Comparison of ENCODE assay signal across 1 cellular context in the genomic region with DNA sequence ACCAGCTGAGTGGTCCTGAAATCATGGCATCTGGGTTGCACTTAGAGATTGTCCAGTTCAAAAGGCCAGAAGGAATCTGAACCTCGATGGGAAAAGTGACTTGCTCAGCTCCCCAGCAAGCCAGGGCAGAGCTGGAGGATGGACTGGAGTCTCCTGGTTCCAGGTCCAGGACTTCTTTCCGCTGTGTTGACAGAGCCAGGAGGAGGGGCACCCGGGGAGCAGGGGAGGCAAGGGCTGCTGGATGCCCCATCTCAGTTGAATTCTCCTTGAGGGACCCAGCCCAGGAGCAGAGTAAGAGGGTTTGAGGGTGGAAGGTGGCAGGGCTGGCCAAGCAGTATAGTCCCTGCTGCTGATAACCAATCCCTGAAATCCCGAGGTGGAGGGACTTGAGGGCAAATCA.
TF ChIP-seq lines count a peak whose summit lies in the region.

No MANE protein-coding gene starts in this region.

TF ChIP-seq in HepG2, 621 proteins besides CTCF, POLR2A, EP300 and RAD21:
- no peak for TF ChIP-seq ZNF10 (CRISPR knock-in tag; IDR thresholded peaks at IDR 0.05; ENCODE audit: borderline replicate concordance, low read depth)
- TF ChIP-seq, protein P1, sequence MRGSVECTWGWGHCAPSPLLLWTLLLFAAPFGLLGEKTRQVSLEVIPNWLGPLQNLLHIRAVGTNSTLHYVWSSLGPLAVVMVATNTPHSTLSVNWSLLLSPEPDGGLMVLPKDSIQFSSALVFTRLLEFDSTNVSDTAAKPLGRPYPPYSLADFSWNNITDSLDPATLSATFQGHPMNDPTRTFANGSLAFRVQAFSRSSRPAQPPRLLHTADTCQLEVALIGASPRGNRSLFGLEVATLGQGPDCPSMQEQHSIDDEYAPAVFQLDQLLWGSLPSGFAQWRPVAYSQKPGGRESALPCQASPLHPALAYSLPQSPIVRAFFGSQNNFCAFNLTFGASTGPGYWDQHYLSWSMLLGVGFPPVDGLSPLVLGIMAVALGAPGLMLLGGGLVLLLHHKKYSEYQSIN (CRISPR knock-in tag; IDR thresholded peaks at IDR 0.05; ENCODE audit: borderline replicate concordance): no peak
- TF ChIP-seq PRDM15 (CRISPR knock-in tag; IDR thresholded peaks at IDR 0.05): peak; percentile 73; the same call in 1 of the 2 replicates
- no peak for TF ChIP-seq ZNF841 (CRISPR knock-in tag; IDR thresholded peaks at IDR 0.05; ENCODE audit: borderline replicate concordance)
- no peak for TF ChIP-seq UBTF (CRISPR knock-in tag; IDR thresholded peaks at IDR 0.05)
TF ChIP-seq in HepG2: peak in this region for 1.
